25 cellular contexts compared by ENCODE assay signal in genomic region chr4:135840781-135841180, GRCh38.
"Had no signal": no experiment of that assay in that cellular context is flagged by ENCODE, and none has a peak within 500 bp of the region (broad histone marks: within the 10 kb centered on the region; RNA-seq: fewer than 3 reads in every experiment).

No MANE protein-coding gene starts in this region.

- H3K4me3 Mint-ChIP-seq: dendritic cell treated with granulocyte-macrophage colony-stimulating factor and Interleukin-4, amounts not matched to agents 40 ng/mL and 50 ng/mL, for 4 days; effector memory CD8-positive, alpha-beta T cell; endodermal cell had no signal

- H3K4me3 ChIP-seq: colonic mucosa, coronary artery, dorsolateral prefrontal cortex, esophagus muscularis mucosa, esophagus squamous epithelium, gastrocnemius medialis, gastroesophageal sphincter, heart left ventricle, heart right ventricle had no signal

- H3K9me3 ChIP-seq: colonic mucosa, esophagus muscularis mucosa, esophagus squamous epithelium, gastrocnemius medialis, gastroesophageal sphincter had no signal

- DNase-seq: colonic mucosa; cortex of kidney; dermis blood vessel endothelial cell; dorsolateral prefrontal cortex; effector CD4-positive, alpha-beta T cell; effector CD8-positive, alpha-beta T cell; effector memory CD4-positive, alpha-beta T cell; effector memory CD8-positive, alpha-beta T cell; endodermal cell; erythroblast; esophagus squamous epithelium; foreskin fibroblast; foreskin keratinocyte; foreskin melanocyte; gastrocnemius medialis; glutamatergic neuron; head of caudate nucleus; heart left ventricle; heart right ventricle had no signal

- H3K4me1 ChIP-seq: colonic mucosa, esophagus muscularis mucosa, esophagus squamous epithelium, foreskin keratinocyte, gastrocnemius medialis, gastroesophageal sphincter, heart left ventricle, heart right ventricle had no signal

- H3K27ac ChIP-seq: colonic mucosa, coronary artery, dorsolateral prefrontal cortex, epithelial cell of prostate, esophagus muscularis mucosa, esophagus squamous epithelium, foreskin keratinocyte, gastrocnemius medialis, gastroesophageal sphincter, heart left ventricle, heart right ventricle had no signal

- H3K27me3 ChIP-seq: colonic mucosa, dorsolateral prefrontal cortex, esophagus muscularis mucosa, esophagus squamous epithelium, foreskin keratinocyte, gastrocnemius medialis, gastroesophageal sphincter, heart left ventricle, heart right ventricle had no signal

- H3K36me3 ChIP-seq: colonic mucosa, esophagus muscularis mucosa, esophagus squamous epithelium, gastrocnemius medialis, gastroesophageal sphincter, heart left ventricle, heart right ventricle had no signal

- H3K27me3 Mint-ChIP-seq: dendritic cell treated with granulocyte-macrophage colony-stimulating factor and Interleukin-4, amounts not matched to agents 40 ng/mL and 50 ng/mL, for 4 days; effector memory CD8-positive, alpha-beta T cell had no signal

- H3K9me3 Mint-ChIP-seq: dendritic cell treated with granulocyte-macrophage colony-stimulating factor and Interleukin-4, amounts not matched to agents 40 ng/mL and 50 ng/mL, for 4 days; endodermal cell had no signal

- H3K27ac Mint-ChIP-seq: dendritic cell treated with granulocyte-macrophage colony-stimulating factor and Interleukin-4, amounts not matched to agents 40 ng/mL and 50 ng/mL, for 4 days; effector memory CD8-positive, alpha-beta T cell; endodermal cell had no signal

- ATAC-seq: effector memory CD8-positive, alpha-beta T cell; esophagus mucosa; foreskin keratinocyte; gastrocnemius medialis; gastroesophageal sphincter; heart left ventricle; heart right ventricle had no signal
